Comparison of ENCODE assay signal across 26 cellular contexts in the genomic region with DNA sequence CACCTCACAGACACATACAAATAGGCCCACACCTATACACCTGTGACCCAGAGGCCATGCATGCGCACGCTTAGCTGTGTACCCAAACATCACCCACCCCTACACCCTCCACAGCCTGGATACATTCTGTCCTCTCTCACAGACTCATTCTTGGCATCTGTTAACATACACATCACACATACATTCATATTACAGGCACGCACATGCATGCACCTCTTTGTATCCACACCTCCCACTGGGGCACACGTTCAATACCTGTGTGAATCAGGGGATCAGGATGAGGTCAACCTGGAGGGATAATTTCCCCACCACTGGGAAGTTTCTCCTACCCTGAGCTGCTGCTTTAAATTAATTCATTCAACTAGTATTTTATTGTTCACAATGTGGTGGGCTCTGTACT.
"Had no signal": no experiment of that assay in that cellular context is flagged by ENCODE, and none has a peak within 500 bp of the region (broad histone marks: within the 10 kb centered on the region; RNA-seq: fewer than 3 reads in every experiment).

No MANE protein-coding gene starts in this region.

- H3K9me3 Mint-ChIP-seq: dendritic cell treated with granulocyte-macrophage colony-stimulating factor and Interleukin-4, amounts not matched to agents 40 ng/mL and 50 ng/mL, for 4 days; effector memory CD8-positive, alpha-beta T cell; endodermal cell; mesothelial cell of epicardium; naive B cell; naive thymus-derived CD8-positive, alpha-beta T cell had no signal

- FAIRE-seq: endometrium, kidney had no signal

- DNase-seq: colonic mucosa; cortex of kidney; effector CD8-positive, alpha-beta T cell; effector memory CD8-positive, alpha-beta T cell; endodermal cell; erythroblast; foreskin melanocyte; gastrocnemius medialis; glutamatergic neuron; head of caudate nucleus; heart right ventricle; hippocampal formation; kidney; kidney glomerular epithelial cell; left colon; left ventricle myocardium inferior; lower lobe of right lung; mesenchymal stem cell; mucosa of descending colon; naive B cell; naive thymus-derived CD8-positive, alpha-beta T cell had no signal

- H3K27ac Mint-ChIP-seq: dendritic cell treated with granulocyte-macrophage colony-stimulating factor and Interleukin-4, amounts not matched to agents 40 ng/mL and 50 ng/mL, for 4 days; effector memory CD8-positive, alpha-beta T cell; endodermal cell; mesothelial cell of epicardium; naive B cell; naive thymus-derived CD8-positive, alpha-beta T cell had no signal

- ATAC-seq: effector memory CD8-positive, alpha-beta T cell; gastrocnemius medialis; heart right ventricle; left colon; left lobe of liver; lower lobe of right lung; mucosa of descending colon; naive thymus-derived CD8-positive, alpha-beta T cell had no signal

- H3K36me3 Mint-ChIP-seq: mesothelial cell of epicardium; naive B cell; naive thymus-derived CD8-positive, alpha-beta T cell had no signal

- H3K27me3 ChIP-seq: colonic mucosa, gastrocnemius medialis had no signal

- H3K4me3 Mint-ChIP-seq: dendritic cell treated with granulocyte-macrophage colony-stimulating factor and Interleukin-4, amounts not matched to agents 40 ng/mL and 50 ng/mL, for 4 days; effector memory CD8-positive, alpha-beta T cell; endodermal cell; mesothelial cell of epicardium; naive B cell; naive thymus-derived CD8-positive, alpha-beta T cell had no signal

- H3K4me3 ChIP-seq: colonic mucosa, esophagus muscularis mucosa, gastrocnemius medialis, heart right ventricle, left ventricle myocardium inferior, lower lobe of right lung, mucosa of descending colon had no signal

- H3K36me3 ChIP-seq: colonic mucosa, esophagus muscularis mucosa, gastrocnemius medialis, heart right ventricle, left ventricle myocardium inferior, lower lobe of right lung had no signal
